Comparison of ENCODE assay signal across 9 cellular contexts in the genomic region with DNA sequence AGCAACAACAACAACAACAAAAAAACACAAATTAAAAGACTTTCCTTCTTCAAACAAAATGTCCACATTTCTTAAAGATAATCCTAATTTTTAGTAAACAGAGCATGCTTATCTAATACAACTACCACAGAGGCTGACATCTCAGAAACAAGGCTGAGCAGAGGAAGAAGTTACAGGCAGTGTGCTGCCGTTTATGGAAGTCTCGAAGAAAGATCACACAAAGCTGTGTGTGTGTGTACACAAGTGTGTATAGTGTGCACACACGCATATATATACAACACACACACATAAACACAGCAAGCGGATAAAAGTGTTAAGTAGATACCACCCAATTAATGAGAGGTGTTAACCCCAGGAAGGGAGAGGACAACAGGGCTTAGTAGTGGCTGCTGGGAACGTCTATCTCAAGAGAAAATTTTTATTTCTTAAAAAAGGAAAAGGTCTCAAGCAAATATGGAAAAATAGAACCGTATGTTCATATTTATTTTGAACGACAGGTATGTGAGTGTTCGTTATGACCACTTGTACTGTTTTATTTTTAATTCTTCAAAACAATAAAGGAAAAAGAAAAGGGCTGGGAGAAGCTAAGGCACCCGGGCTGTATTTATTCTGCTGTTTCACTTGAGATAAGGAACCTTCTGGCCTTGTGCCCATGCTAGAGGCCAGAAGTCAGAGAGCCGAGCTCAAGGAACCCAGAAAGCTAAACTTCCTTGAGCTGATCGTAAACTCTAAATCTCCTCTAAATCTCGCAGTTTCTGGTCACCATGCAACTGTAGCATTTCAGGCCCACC. TPM values are rescaled to one million over a fixed set of nuclear protein-coding genes. Genes with fewer than 3 reads are reported as not detected.
DNase-seq lines count a peak whose midpoint lies in the region; ATAC-seq and TF ChIP-seq lines count a peak whose summit lies in the region.
"Had no signal": no experiment of that assay in that cellular context is flagged by ENCODE, and none has a peak within 500 bp of the region (broad histone marks: within the 10 kb centered on the region; RNA-seq: fewer than 3 reads in every experiment).

No MANE protein-coding gene starts in this region.

- CTCF ChIA-PET in Calu3 (lab: Charles Lee): interaction anchor here (1.0 to 1.1 kb wide), 2 partner anchors 13 to 15 kb away, joined by 3 to 4 read pairs; no protein-coding TSS in a partner anchor

- TF ChIP-seq CTCF in Calu3 (IDR thresholded peaks at IDR 0.05; ENCODE audit: unreplicated experiment): no peak
- TF ChIP-seq CTCF in MM.1S (IDR thresholded peaks at IDR 0.05; ENCODE audit: low read length): no peak
- TF ChIP-seq CTCF in choroid plexus epithelial cell (conservative IDR thresholded peaks at IDR 0.05; ENCODE audit: low read depth, low read length): no peak
- TF ChIP-seq CTCF in nephron progenitor cell (IDR thresholded peaks at IDR 0.05): no peak

- no peak overlapping the region for H2AFZ ChIP-seq in MM.1S (ENCODE audit: low read length)

- in situ Hi-C loops in ACHN (cut with HindIII; ENCODE audit: low pct_ligation_motif_present, low pct_unique_long_range_greater_than_20kb, low sequenced_read_pairs): no loop called here

- H3K9me2 ChIP-seq in MM.1S (replicated peaks; ENCODE audit: insufficient read depth, low read length): no peaks in the 10 kb centered on the region

- peaks cover 7% of the 10 kb centered on the region for H3K36me3 Mint-ChIP-seq in Calu3 (ENCODE audit: insufficient read depth, unreplicated experiment)
- peaks cover 25% of the 10 kb centered on the region for H3K36me3 Mint-ChIP-seq in nephron progenitor cell (ENCODE audit: low read depth)

- intact Hi-C loops in Calu3 (cut with micrococcal nuclease; ENCODE audit: unreplicated experiment): no loop called here

- peaks cover 31% of the 10 kb centered on the region for H3K4me1 Mint-ChIP-seq in Calu3 (ENCODE audit: low read depth, unreplicated experiment)
- H3K4me1 Mint-ChIP-seq in nephron progenitor cell: peaks cover 83% of the 10 kb centered on the region

- no peaks in the 10 kb centered on the region for H3K9me3 Mint-ChIP-seq in Calu3 (ENCODE audit: low read depth, unreplicated experiment)
- no peaks in the 10 kb centered on the region for H3K9me3 Mint-ChIP-seq in nephron progenitor cell

- H3K27ac Mint-ChIP-seq in Calu3 (ENCODE audit: unreplicated experiment) (peak overlapping the region; percentile 82), nephron progenitor cell (peak overlapping the region; percentile 47)

- H3K27me3 Mint-ChIP-seq in Calu3 (ENCODE audit: unreplicated experiment): no peaks in the 10 kb centered on the region
- H3K27me3 Mint-ChIP-seq in nephron progenitor cell (ENCODE audit: low read depth, poor library complexity): no peaks in the 10 kb centered on the region

- H3K9me3 ChIP-seq in MM.1S (replicated peaks; ENCODE audit: insufficient read depth, low read length): no peaks in the 10 kb centered on the region

- H3K79me2 ChIP-seq in MM.1S (ENCODE audit: low read length): peaks cover 97% of the 10 kb centered on the region

- H3K9ac ChIP-seq in MM.1S (ENCODE audit: low read length): 0 out of 2 replicates have a peak overlapping the region, but pooled peaks have one; percentile 6

- H3K4me1 ChIP-seq in MM.1S (ENCODE audit: low read length): peaks cover 58% of the 10 kb centered on the region

- H3K27ac ChIP-seq in MM.1S (ENCODE audit: low read length): peak overlapping the region; percentile 32; the same call in 1 of the 2 replicates

- ATAC-seq in HG03565 (IDR thresholded peaks at IDR 0.05; ENCODE audit: unreplicated experiment) (no peak), GM19324 (IDR thresholded peaks at IDR 0.05; ENCODE audit: low FRiP score, unreplicated experiment) (no peak)

- peaks cover 16% of the 10 kb centered on the region for H4K20me1 ChIP-seq in MM.1S (ENCODE audit: insufficient read depth, low read length)

- H3K4me3 Mint-ChIP-seq in Calu3 (ENCODE audit: low read depth, unreplicated experiment) (peak overlapping the region; percentile 58), nephron progenitor cell (no peak overlapping the region)

- no peaks in the 10 kb centered on the region for H3K36me3 ChIP-seq in MM.1S (replicated peaks; ENCODE audit: insufficient read depth, low read length)

- DNase-seq in Calu3 (peak; percentile 44), MM.1S (no peak), choroid plexus epithelial cell (ENCODE audit: low read depth) (peak; percentile 39), nephron progenitor cell (no peak), NCI-H2227 treated with DMSO at 0.1 percent for 48 hours (lab: John Stamatoyannopoulos, UW) (no peak), ACHN (no peak)
- DNase-seq: stimulated activated naive CD4-positive, alpha-beta T cell had no signal

- H3K4me3 ChIP-seq in MM.1S (ENCODE audit: low read length): no peak overlapping the region
- no peak overlapping the region for H3K4me3 ChIP-seq in choroid plexus epithelial cell (ENCODE audit: low read depth, low read length)

- H3K4me2 ChIP-seq in MM.1S (ENCODE audit: low read depth, low read length): peak overlapping the region; percentile 24; the same call in 1 of the 2 replicates

- H3K27me3 ChIP-seq in MM.1S (replicated peaks; ENCODE audit: insufficient read depth, low read length): no peaks in the 10 kb centered on the region

- no TSS peak for BruUV-seq in Calu3 (replicated peaks; lab: Mats Ljungman, UMichigan)

- peaks cover 34% of the 10 kb centered on the region for H3F3A ChIP-seq in MM.1S (ENCODE audit: insufficient read depth, low read length)

RNA-seq across cellular contexts. Expression of gene CCDC88C, which starts 15.1 kb away (rescaled TPM):
- 33.2 and 43.9 TPM in 2 replicates for total RNA-seq in Calu3 (2022)

Comparison
In these comparisons a context has a peak if more than half of its experiments do, and no peak if none do; other contexts are left out.
1. DNase-seq: peak in Calu3 (single experiment) and choroid plexus epithelial cell (single experiment); none in MM.1S (single experiment), nephron progenitor cell (single experiment), NCI-H2227 treated with DMSO at 0.1 percent for 48 hours (single experiment) and ACHN (single experiment).